ENCODE assay signal across 10 cellular contexts in genomic region chr14:85444685-85445084, GRCh38.
DNase-seq lines count a peak whose midpoint lies in the region; ATAC-seq and TF ChIP-seq lines count a peak whose summit lies in the region.
"Had no signal": no experiment of that assay in that cellular context is flagged by ENCODE, and none has a peak within 500 bp of the region (broad histone marks: within the 10 kb centered on the region; RNA-seq: fewer than 3 reads in every experiment).

No MANE protein-coding gene starts in this region.

- H3K36me3 Mint-ChIP-seq in activated T-cell treated with anti-CD3 and anti-CD28 coated beads, Interleukin-2, amount 50 U/mL, for 4 hours (ENCODE audit: insufficient read depth): no peaks in the 10 kb centered on the region
- H3K36me3 Mint-ChIP-seq: activated naive CD4-positive, alpha-beta T cell treated with anti-CD3 and anti-CD28 coated beads, Interleukin-2, amount 50 U/mL, for 24 hours had no signal

- H3K79me2 ChIP-seq in OCI-LY7 (ENCODE audit: insufficient read depth, low read depth, low read length): no peaks in the 10 kb centered on the region

- DNase-seq in AG08395 (ENCODE audit: low spot score) (peak; percentile 12), GDM1 (lab: John Stamatoyannopoulos, UW) (peak; percentile 50), NCI-H526 treated with DMSO at 0.1 percent for 48 hours (lab: John Stamatoyannopoulos, UW) (peak; percentile 13), fibroblast of pulmonary artery (ENCODE audit: low read depth) (peak; percentile 63), OCI-LY7 (ENCODE audit: low spot score) (no peak)
- DNase-seq in activated T-cell treated with anti-CD3 and anti-CD28 coated beads, Interleukin-2, amount 50 U/mL, for 4 hours: no peak
- no peak for DNase-seq in activated effector memory CD4-positive, alpha-beta T cell treated with anti-CD3 and anti-CD28 coated beads, Interleukin-2, amount 50 U/mL, for 16 hours
- DNase-seq: tibial artery had no signal

- H2AFZ ChIP-seq in OCI-LY7 (ENCODE audit: low read length): no peak overlapping the region

- no peaks in the 10 kb centered on the region for H3K36me3 ChIP-seq in OCI-LY7 (ENCODE audit: insufficient read depth, low read length)
- H3K36me3 ChIP-seq: tibial artery had no signal

- H3K4me3 ChIP-seq in fibroblast of pulmonary artery (replicated peaks; ENCODE audit: low read depth, low read length): no peak overlapping the region
- no peak overlapping the region for H3K4me3 ChIP-seq in OCI-LY7 (ENCODE audit: low read depth, low read length, poor library complexity, severe bottlenecking)
- H3K4me3 ChIP-seq: tibial artery had no signal

- ATAC-seq in HG02642 (IDR thresholded peaks at IDR 0.05; ENCODE audit: poor library complexity, unreplicated experiment): no peak
- no peak for ATAC-seq in activated T-cell treated with anti-CD3 and anti-CD28 coated beads, Interleukin-2, amount 50 U/mL, for 4 hours

- H3K27ac ChIP-seq in OCI-LY7 (ENCODE audit: low read depth, low read length, poor library complexity, severe bottlenecking): no peak overlapping the region
- H3K27ac ChIP-seq: tibial artery had no signal

- no peak for TF ChIP-seq CTCF in fibroblast of pulmonary artery (IDR thresholded peaks at IDR 0.05; ENCODE audit: low read length, missing control alignments)
- TF ChIP-seq CTCF in OCI-LY7 (conservative IDR thresholded peaks at IDR 0.05; ENCODE audit: low read length): no peak

- H3K9me3 ChIP-seq in OCI-LY7 (ENCODE audit: low read length): no peaks in the 10 kb centered on the region
- H3K9me3 ChIP-seq: tibial artery had no signal

- H4K20me1 ChIP-seq in OCI-LY7 (ENCODE audit: insufficient read depth, low read length): no peaks in the 10 kb centered on the region

- no peaks in the 10 kb centered on the region for H3K27me3 Mint-ChIP-seq in activated T-cell treated with anti-CD3 and anti-CD28 coated beads, Interleukin-2, amount 50 U/mL, for 4 hours (ENCODE audit: low read depth)
- H3K27me3 Mint-ChIP-seq: activated naive CD4-positive, alpha-beta T cell treated with anti-CD3 and anti-CD28 coated beads, Interleukin-2, amount 50 U/mL, for 24 hours had no signal

- H3K9me2 ChIP-seq in OCI-LY7 (ENCODE audit: insufficient read depth, low read length): no peaks in the 10 kb centered on the region

- H3K4me3 Mint-ChIP-seq in activated T-cell treated with anti-CD3 and anti-CD28 coated beads, Interleukin-2, amount 50 U/mL, for 4 hours: no peak overlapping the region
- H3K4me3 Mint-ChIP-seq: activated naive CD4-positive, alpha-beta T cell treated with anti-CD3 and anti-CD28 coated beads, Interleukin-2, amount 50 U/mL, for 24 hours had no signal

- H3K9me3 Mint-ChIP-seq in activated T-cell treated with anti-CD3 and anti-CD28 coated beads, Interleukin-2, amount 50 U/mL, for 4 hours: peaks cover 3% of the 10 kb centered on the region

- H3K4me1 ChIP-seq in OCI-LY7 (ENCODE audit: insufficient read depth, low read length, poor library complexity, severe bottlenecking): no peaks in the 10 kb centered on the region

- BruUV-seq in OCI-LY7 (replicated peaks; lab: Mats Ljungman, UMichigan): no TSS peak

- H3K4me1 Mint-ChIP-seq in activated T-cell treated with anti-CD3 and anti-CD28 coated beads, Interleukin-2, amount 50 U/mL, for 4 hours (ENCODE audit: low read depth): no peaks in the 10 kb centered on the region
- H3K4me1 Mint-ChIP-seq: activated naive CD4-positive, alpha-beta T cell treated with anti-CD3 and anti-CD28 coated beads, Interleukin-2, amount 50 U/mL, for 24 hours had no signal

- H3K4me2 ChIP-seq in OCI-LY7 (ENCODE audit: low read length): no peak overlapping the region

- intact Hi-C loops in OCI-LY7 (cut with micrococcal nuclease; ENCODE audit: unreplicated experiment): no loop called here

- CTCF ChIA-PET in OCI-LY7 (lab: Charles Lee; ENCODE audit: unreplicated experiment): no interaction called here

- POLR2A ChIA-PET in OCI-LY7 (lab: Charles Lee): no interaction called here

Comparison
In these comparisons a context has a peak if more than half of its experiments do, and no peak if none do; other contexts are left out.
1. DNase-seq: peak in AG08395 (single experiment), GDM1 (single experiment), NCI-H526 treated with DMSO at 0.1 percent for 48 hours (single experiment) and fibroblast of pulmonary artery (single experiment); none in OCI-LY7 (single experiment), activated T-cell treated with anti-CD3 and anti-CD28 coated beads, Interleukin-2, amount 50 U/mL, for 4 hours (single experiment) and activated effector memory CD4-positive, alpha-beta T cell treated with anti-CD3 and anti-CD28 coated beads, Interleukin-2, amount 50 U/mL, for 16 hours (single experiment).